ENCODE assay signal across 8 cellular contexts in genomic region chr6:13355969-13356368, GRCh38. TPM values are rescaled to one million over a fixed set of nuclear protein-coding genes. Genes with fewer than 3 reads are reported as not detected.
DNase-seq lines count a peak whose midpoint lies in the region; ATAC-seq, FAIRE-seq and TF ChIP-seq lines count a peak whose summit lies in the region.

No MANE protein-coding gene starts in this region.

- H3K4me1 ChIP-seq in K562 (replicated peaks in 1 of 2; ENCODE audit: control insufficient read depth in 2 of 2, insufficient read depth in 2 of 2, low read length in 2 of 2) (peaks cover 27 to 58% of the 10 kb centered on the region in 2 experiments), pancreas (no peaks in the 10 kb centered on the region)

- POLR2A ChIA-PET in K562 (lab: Yijun Ruan, JAX): interaction anchor here (0.7 to 1.1 kb wide), 2 partner anchors 24 to 40 kb away, joined by 3 to 4 read pairs; no protein-coding TSS in a partner anchor

- peaks cover 2% of the 10 kb centered on the region for H3K9me1 ChIP-seq in K562 (ENCODE audit: control insufficient read depth, insufficient read depth, low read length)

- no peak overlapping the region for H2AFZ ChIP-seq in K562 (ENCODE audit: low read depth, low read length)

- in situ Hi-C loops in GM13976 (cut with MboI; ENCODE audit: low sequenced_read_pairs, unreplicated experiment) (no loop called here), K562 (cut with MboI) (no loop called here)

- intact Hi-C loops in K562 (cut with micrococcal nuclease) (loop anchor here (2.0 kb wide), 2 partner anchors 19 to 25 kb away; no protein-coding TSS in a partner anchor), pancreas (cut with DNase I) (no loop called here)

- no peaks in the 10 kb centered on the region for H3K9me3 ChIP-seq in K562 (replicated peaks; ENCODE audit: control insufficient read depth, insufficient read depth, low read depth, low read length)
- no peaks in the 10 kb centered on the region for H3K9me3 ChIP-seq in pancreas

- no peak overlapping the region for H3K9ac ChIP-seq in K562 (ENCODE audit: insufficient read depth in 1 of 2, low read depth in 2 of 2, low read length in 2 of 2)

- no peak for TF ChIP-seq RAD21 in K562 (CRISPR knock-in tag; conservative IDR thresholded peaks at IDR 0.05 in 1 of 2, IDR thresholded peaks at IDR 0.05 in 1 of 2)

- no peak overlapping the region for H3K4me3 ChIP-seq in K562
- H3K4me3 ChIP-seq in pancreas: no peak overlapping the region

- FAIRE-seq in K562 (lab: Jason Lieb, UNC): no peak
- no peak for FAIRE-seq in pancreas (lab: Jason Lieb, UNC)

- no peaks in the 10 kb centered on the region for H3K79me2 ChIP-seq in K562 (ENCODE audit: control insufficient read depth, insufficient read depth, low read length)

- ATAC-seq in GM21515 (IDR thresholded peaks at IDR 0.05; ENCODE audit: unreplicated experiment) (peak; percentile 93), K562 (no peak), pancreas (no peak)

- TF ChIP-seq EP300 in K562 (IDR thresholded peaks at IDR 0.05; ENCODE audit: low read length): no peak

- H3K36me3 ChIP-seq in K562 (ENCODE audit: control insufficient read depth, insufficient read depth, low read length) (no peaks in the 10 kb centered on the region), pancreas (no peaks in the 10 kb centered on the region)

- H3K27ac ChIP-seq in K562 (ENCODE audit: extremely low read depth, low read depth, low read length) (peak overlapping the region; percentile 4; the same call in 1 of the 3 replicates), pancreas (no peak overlapping the region)

- no peak for TF ChIP-seq POLR2A in K562 (conservative IDR thresholded peaks at IDR 0.05)

- no TSS peak for BruUV-seq in K562 (replicated peaks; lab: Mats Ljungman, UMichigan)

- H4K20me1 ChIP-seq in K562 (replicated peaks; ENCODE audit: control insufficient read depth, insufficient read depth, low read length): peaks cover 10% of the 10 kb centered on the region

- CTCF ChIA-PET in K562 (lab: Yijun Ruan, JAX; ENCODE audit: low intra/inter-chr PET ratio): no interaction called here

- peak overlapping the region; percentile 13; the same call in 1 of the 2 replicates for H3K4me2 ChIP-seq in K562 (ENCODE audit: insufficient read depth, low read length)

- DNase-seq in GM13976 (ENCODE audit: low spot score): peak; percentile 79
- DNase-seq in HPDE6-E6E7 (ENCODE audit: extremely low spot score): peak; percentile 67
- DNase-seq in K562 (ENCODE audit: extremely low read depth in 1 of 4, low spot score in 3 of 4): no peak
- DNase-seq in putamen (ENCODE audit: low spot score): no peak
- DNase-seq in NCI-H2107 (lab: John Stamatoyannopoulos, UW): no peak
- DNase-seq in pancreas: no peak
- DNase-seq in NCI-H748 (lab: John Stamatoyannopoulos, UW; ENCODE audit: unreplicated experiment): no peak

- 2% methylated on average over 3 of the region's 3 CpGs for WGBS in K562 (ENCODE audit: insufficient coverage, low coverage, missing lambda C conversion rate)
- WGBS in pancreas, 2 donors: 71 to 79% methylated on average over 3 of the region's 3 CpGs

- H3K27me3 ChIP-seq in K562 (ENCODE audit: control insufficient read depth in 2 of 2, insufficient read depth in 2 of 2, low read length in 2 of 2) (no peaks in the 10 kb centered on the region), pancreas (no peaks in the 10 kb centered on the region)

- TF ChIP-seq CTCF in GM13976 (IDR thresholded peaks at IDR 0.05; ENCODE audit: borderline replicate concordance, control extremely low read depth, extremely low read depth, insufficient read depth, missing control alignments) (no peak), K562 (IDR thresholded peaks at IDR 0.05 in 2 of 3, conservative IDR thresholded peaks at IDR 0.05 in 1 of 3; ENCODE audit: insufficient read depth in 2 of 3, low read depth in 1 of 3, low read length in 3 of 3) (no peak), pancreas (IDR thresholded peaks at IDR 0.05) (no peak)

TF ChIP-seq in K562, 482 proteins besides CTCF, POLR2A, EP300 and RAD21:
- TF ChIP-seq HNRNPLL (IDR thresholded peaks at IDR 0.05; ENCODE audit: low read depth, low read length, poor library complexity, severe bottlenecking): no peak
- no peak for TF ChIP-seq PHF8 (IDR thresholded peaks at IDR 0.05; ENCODE audit: borderline replicate concordance, low read length)
- 0 out of 2 replicates have a peak, but pooled peaks have one; percentile 4 for TF ChIP-seq ZNF592 (IDR thresholded peaks at IDR 0.05)
- TF ChIP-seq ETV1 (tag; conservative IDR thresholded peaks at IDR 0.05; ENCODE audit: low read depth): no peak
- no peak for TF ChIP-seq ZNF280A (IDR thresholded peaks at IDR 0.05; ENCODE audit: low read depth, partially characterized antibody)
- TF ChIP-seq ZSCAN29 (IDR thresholded peaks at IDR 0.05): 0 out of 2 replicates have a peak, but pooled peaks have one; percentile 12
- 0 out of 2 replicates have a peak, but pooled peaks have one; percentile 13 for TF ChIP-seq LCOR (CRISPR knock-in tag; IDR thresholded peaks at IDR 0.05)
- TF ChIP-seq BRF1 (IDR thresholded peaks at IDR 0.05; ENCODE audit: borderline replicate concordance, extremely low read depth, insufficient read length): no peak
- TF ChIP-seq YY1 (IDR thresholded peaks at IDR 0.05; ENCODE audit: borderline replicate concordance in 1 of 3, control insufficient read depth in 1 of 3, extremely low read depth in 1 of 3, insufficient read depth in 3 of 3, insufficient read length in 1 of 3, insufficient replicate concordance in 2 of 3, low read depth in 1 of 3, low read length in 2 of 3): no peak
- no peak for TF ChIP-seq KLF6 (CRISPR knock-in tag; IDR thresholded peaks at IDR 0.05; ENCODE audit: borderline replicate concordance)
TF ChIP-seq in K562: peak in this region for 3.

RNA-seq across cellular contexts. Expression of gene TBC1D7, which starts 27.6 kb away (rescaled TPM):
- 88.3 and 95.2 TPM in 2 replicates for total RNA-seq in K562 (2011; cell fraction: chromatin; rRNA removed; ENCODE audit: low replicate concordance)
- total RNA-seq in K562 (2011; cell fraction: nucleolus; rRNA removed): 51.5 and 54.2 TPM in 2 replicates
- total RNA-seq in K562 (2011; cell fraction: nucleoplasm; rRNA removed): 88.9 and 141 TPM in 2 replicates
- total RNA-seq in K562 (2014; rRNA removed) (49.4 and 56.9 TPM in 2 replicates), K562 (2014; rRNA removed; fragmentation: Illumina TruSeq; extraction: Trizol) (61.1 and 64.2 TPM in 2 replicates), K562 (2015; rRNA removed; fragmentation: Illumina TruSeq; extraction: Trizol) (48.4 and 49.8 TPM in 2 replicates), K562 (2021) (51.8 and 59.4 TPM in 2 replicates), pancreas (1 to 10 TPM; 3.3 to 8.4 (median 6.5) TPM)
- polyA plus RNA-seq in K562 (2011; rRNA removed) (107 and 108 TPM in 2 replicates), K562 (2014; fragmentation: Illumina TruSeq; extraction: Trizol) (71.0 and 72.2 TPM in 2 replicates), K562 (2014; fragmentation: Nextera tagmentation; extraction: Ambion mirVana) (10 to 100 TPM; 74.5 to 86.8 TPM), K562 (2014; rRNA removed) (55.2 and 59.5 TPM in 2 replicates), pancreas (1 to 10 TPM; 6.4 to 7.8 TPM)
- 40.2 and 54.9 TPM in 2 replicates for polyA plus RNA-seq in K562 (2011; cell fraction: cytosol; rRNA removed)
- polyA plus RNA-seq in K562 (2011; cell fraction: nucleus; rRNA removed): 48.4 and 66.4 TPM in 2 replicates
- polyA plus RNA-seq in K562 (2012): 57.0 and 64.2 TPM in 2 replicates
- polyA minus RNA-seq in K562 (2011; rRNA and poly(A)+ RNA removed): 60.0 and 78.8 TPM in 2 replicates
- polyA minus RNA-seq in K562 (2011; cell fraction: cytosol; rRNA and poly(A)+ RNA removed): 16.2 and 25.4 TPM in 2 replicates
- polyA minus RNA-seq in K562 (2011; cell fraction: nucleus; rRNA and poly(A)+ RNA removed): 29.8 and 53.8 TPM in 2 replicates

Comparison
In these comparisons a context has a peak if more than half of its experiments do, and no peak if none do; other contexts are left out.
1. DNase-seq: peak in GM13976 (single experiment) and HPDE6-E6E7 (single experiment); none in K562 (0 of 4), putamen (single experiment), NCI-H2107 (single experiment), pancreas (0 of 6) and NCI-H748 (single experiment).
2. RNA of gene TBC1D7, which starts 27.6 kb away (total RNA-seq): 48.4 to 141 TPM in K562; 3.3 to 8.4 TPM in pancreas; every median in the first group is over 4 times any median in the second.